ENCODE assay signal across 11 cellular contexts in genomic region chr6:16132909-16133308, GRCh38. TPM values are rescaled to one million over a fixed set of nuclear protein-coding genes. Genes with fewer than 3 reads are reported as not detected.
DNase-seq lines count a peak whose midpoint lies in the region; ATAC-seq and TF ChIP-seq lines count a peak whose summit lies in the region.
"Had no signal": no experiment of that assay in that cellular context is flagged by ENCODE, and none has a peak within 500 bp of the region (broad histone marks: within the 10 kb centered on the region; RNA-seq: fewer than 3 reads in every experiment).

No MANE protein-coding gene starts in this region.

- H3K9me3 ChIP-seq in cardiac muscle cell (ENCODE audit: low read depth) (no peaks in the 10 kb centered on the region), heart right ventricle (no peaks in the 10 kb centered on the region), mesodermal cell (ENCODE audit: control insufficient read depth, low read length) (no peaks in the 10 kb centered on the region), upper lobe of right lung (no peaks in the 10 kb centered on the region)

- H3K4me3 Mint-ChIP-seq in activated CD4-positive, alpha-beta memory T cell treated with anti-CD3 and anti-CD28 coated beads for 36 hours: peak overlapping the region; percentile 42

- H3K27ac ChIP-seq in cardiac muscle cell (no peak overlapping the region), heart right ventricle (peak overlapping the region in 5 of 10 donors; percentile 20 to 94 (median 36)), mesodermal cell (ENCODE audit: low read depth, low read length, severe bottlenecking) (no peak overlapping the region), upper lobe of right lung (no peak overlapping the region)
- H3K27ac ChIP-seq: SJSA1 had no signal

- no peak for TF ChIP-seq CTCF in cardiac muscle cell (IDR thresholded peaks at IDR 0.05; ENCODE audit: low read depth, low read length)
- no peak for TF ChIP-seq CTCF in heart right ventricle (IDR thresholded peaks at IDR 0.05)
- no peak for TF ChIP-seq CTCF in upper lobe of right lung (IDR thresholded peaks at IDR 0.05)

- H3K4me1 Mint-ChIP-seq in activated CD4-positive, alpha-beta memory T cell treated with anti-CD3 and anti-CD28 coated beads for 36 hours (ENCODE audit: low read depth): peaks cover 62% of the 10 kb centered on the region

- H3K36me3 Mint-ChIP-seq in activated CD4-positive, alpha-beta memory T cell treated with anti-CD3 and anti-CD28 coated beads for 36 hours: peaks cover 33% of the 10 kb centered on the region

- ATAC-seq in heart right ventricle: no peak
- ATAC-seq in upper lobe of right lung: no peak
- no peak for ATAC-seq in HG03280 (IDR thresholded peaks at IDR 0.05; ENCODE audit: unreplicated experiment)
- no peak for ATAC-seq in GM21717 (IDR thresholded peaks at IDR 0.05; ENCODE audit: unreplicated experiment)

- CTCF ChIA-PET in activated CD4-positive, alpha-beta memory T cell treated with anti-CD3 and anti-CD28 coated beads for 36 hours (lab: Charles Lee): interaction anchor here (0.8 to 3.3 kb wide), 2 partner anchors 50 to 51 kb away, joined by 3 to 20 read pairs; no protein-coding TSS in a partner anchor

- H3K9me3 Mint-ChIP-seq in activated CD4-positive, alpha-beta memory T cell treated with anti-CD3 and anti-CD28 coated beads for 36 hours: no peaks in the 10 kb centered on the region

- H3K4me3 ChIP-seq in cardiac muscle cell (peak overlapping the region; percentile 94), heart right ventricle (peak overlapping the region in 4 of 10 donors; percentile 81 to 98 (median 98)), mesodermal cell (ENCODE audit: extremely low read depth, insufficient read depth, low read length, poor library complexity, severe bottlenecking) (peak overlapping the region; percentile 94), upper lobe of right lung (peak overlapping the region; percentile 94)
- H3K4me3 ChIP-seq: SJSA1 had no signal

- H3K36me3 ChIP-seq in cardiac muscle cell (no peaks in the 10 kb centered on the region), heart right ventricle (peaks cover 0 to 22% (median 0%) of the 10 kb centered on the region in 9 donors), mesodermal cell (ENCODE audit: control insufficient read depth, insufficient read depth, low read length) (peaks cover 48% of the 10 kb centered on the region), upper lobe of right lung (no peaks in the 10 kb centered on the region)

- H3K27me3 Mint-ChIP-seq in activated CD4-positive, alpha-beta memory T cell treated with anti-CD3 and anti-CD28 coated beads for 36 hours: no peaks in the 10 kb centered on the region

- H3K27me3 ChIP-seq in cardiac muscle cell (no peaks in the 10 kb centered on the region), heart right ventricle (no peaks in the 10 kb centered on the region), upper lobe of right lung (no peaks in the 10 kb centered on the region)
- H3K27me3 ChIP-seq: SJSA1 had no signal

- H3K27ac Mint-ChIP-seq in activated CD4-positive, alpha-beta memory T cell treated with anti-CD3 and anti-CD28 coated beads for 36 hours: peak overlapping the region; percentile 67

- DNase-seq in cardiac muscle cell (ENCODE audit: low read depth in 1 of 2, low spot score in 1 of 2): no peak
- no peak for DNase-seq in heart right ventricle
- DNase-seq in activated CD4-positive, alpha-beta memory T cell treated with anti-CD3 and anti-CD28 coated beads for 36 hours: peak; percentile 29
- DNase-seq in upper lobe of right lung: no peak
- DNase-seq in activated CD4-positive, CD25-positive, alpha-beta regulatory T cell treated with anti-CD3 and anti-CD28 coated beads, Interleukin-2, amount 50 U/mL, for 72 hours: no peak
- DNase-seq: amniotic stem cell, Kasumi-1 had no signal

- POLR2A ChIA-PET in activated CD4-positive, alpha-beta memory T cell treated with anti-CD3 and anti-CD28 coated beads for 36 hours (lab: Charles Lee): no interaction called here

- intact Hi-C loops in heart right ventricle (cut with DNase I): loop anchor here in 4 of 10 donors (5.0 to 10.0 kb wide), 3 partner anchors 49 to 74 kb away; no protein-coding TSS in a partner anchor
- intact Hi-C loops in activated CD4-positive, alpha-beta memory T cell treated with anti-CD3 and anti-CD28 coated beads for 36 hours (cut with micrococcal nuclease): loop anchor here (5.0 to 10.0 kb wide), 3 partner anchors 282 to 1569 kb away; partner anchors contain the start of gene ATXN1
- intact Hi-C loops in upper lobe of right lung (cut with DNase I): no loop called here

- H3K4me1 ChIP-seq in cardiac muscle cell (ENCODE audit: low read depth) (peaks cover 50% of the 10 kb centered on the region), heart right ventricle (peaks cover 13 to 80% (median 74%) of the 10 kb centered on the region in 9 donors), mesodermal cell (ENCODE audit: control insufficient read depth, insufficient read depth, low read length, poor library complexity, severe bottlenecking) (peaks cover 41% of the 10 kb centered on the region), upper lobe of right lung (peaks cover 67% of the 10 kb centered on the region)

RNA-seq across cellular contexts. Expression of gene MYLIP, which starts 4.0 kb away (rescaled TPM):
- total RNA-seq in cardiac muscle cell (30.1 and 35.6 TPM in 2 replicates), heart right ventricle (10 to 100 TPM in 9 of 10 donors, 1 to 10 TPM in 1; 6.9 to 22.5 (median 14.9) TPM), upper lobe of right lung (39.5 TPM)
- polyA plus RNA-seq in cardiac muscle cell (33.4 and 48.2 TPM in 2 replicates), heart right ventricle (1 to 10 TPM; 8.6 to 8.9 TPM)
- 10 to 100 TPM; 11.4 TPM for total RNA-seq in activated CD4-positive, alpha-beta memory T cell treated with anti-CD3 and anti-CD28 coated beads for 36 hours
- polyA plus RNA-seq in mesodermal cell (2013, experiment 1 of 2): 46.9 TPM
- 45.8 TPM for polyA plus RNA-seq in mesodermal cell (2013, experiment 2 of 2)
